ENCODE assay signal across 10 cellular contexts in genomic region chr22:49368976-49369725, GRCh38.
DNase-seq lines count a peak whose midpoint lies in the region; ATAC-seq, FAIRE-seq and TF ChIP-seq lines count a peak whose summit lies in the region.
"Had no signal": no experiment of that assay in that cellular context is flagged by ENCODE, and none has a peak within 500 bp of the region (broad histone marks: within the 10 kb centered on the region; RNA-seq: fewer than 3 reads in every experiment).

No MANE protein-coding gene starts in this region.

- POLR2A ChIA-PET in activated naive CD8-positive, alpha-beta T cell treated with anti-CD3 and anti-CD28 coated beads, Interleukin-2, amount 10 ng/mL, durations not matched to agents 7 days and 5 days (lab: Charles Lee): no interaction called here

- H3K27ac Mint-ChIP-seq in activated naive CD8-positive, alpha-beta T cell treated with anti-CD3 and anti-CD28 coated beads, Interleukin-2, amount 10 ng/mL, durations not matched to agents 7 days and 5 days: no peak overlapping the region
- H3K27ac Mint-ChIP-seq in activated naive CD8-positive, alpha-beta T cell treated with anti-CD3 and anti-CD28 coated beads for 36 hours: no peak overlapping the region
- H3K27ac Mint-ChIP-seq in immature natural killer cell: no peak overlapping the region

- peak; percentile 96 for FAIRE-seq in urothelium cell line (lab: Jason Lieb, UNC)

- H3K4me1 Mint-ChIP-seq in activated naive CD8-positive, alpha-beta T cell treated with anti-CD3 and anti-CD28 coated beads, Interleukin-2, amount 10 ng/mL, durations not matched to agents 7 days and 5 days: no peaks in the 10 kb centered on the region
- H3K4me1 Mint-ChIP-seq in activated naive CD8-positive, alpha-beta T cell treated with anti-CD3 and anti-CD28 coated beads for 36 hours: no peaks in the 10 kb centered on the region
- H3K4me1 Mint-ChIP-seq in immature natural killer cell: peaks cover 0 to 3% of the 10 kb centered on the region in 2 donors

- no peak overlapping the region for H3K27ac ChIP-seq in Peyer's patch

- H3K36me3 ChIP-seq in Peyer's patch: no peaks in the 10 kb centered on the region

- H3K36me3 Mint-ChIP-seq in activated naive CD8-positive, alpha-beta T cell treated with anti-CD3 and anti-CD28 coated beads, Interleukin-2, amount 10 ng/mL, durations not matched to agents 7 days and 5 days: no peaks in the 10 kb centered on the region
- no peaks in the 10 kb centered on the region for H3K36me3 Mint-ChIP-seq in activated naive CD8-positive, alpha-beta T cell treated with anti-CD3 and anti-CD28 coated beads for 36 hours
- H3K36me3 Mint-ChIP-seq in immature natural killer cell: no peaks in the 10 kb centered on the region

- H3K27me3 Mint-ChIP-seq in activated naive CD8-positive, alpha-beta T cell treated with anti-CD3 and anti-CD28 coated beads, Interleukin-2, amount 10 ng/mL, durations not matched to agents 7 days and 5 days: peaks cover 3% of the 10 kb centered on the region
- peaks cover 22% of the 10 kb centered on the region for H3K27me3 Mint-ChIP-seq in activated naive CD8-positive, alpha-beta T cell treated with anti-CD3 and anti-CD28 coated beads for 36 hours
- H3K27me3 Mint-ChIP-seq in immature natural killer cell (ENCODE audit: low read depth in 3 of 3): peaks cover 1 to 3% (median 2%) of the 10 kb centered on the region in 3 donors

- H3K4me3 ChIP-seq in Peyer's patch: no peak overlapping the region

- no peak overlapping the region for H3K4me3 Mint-ChIP-seq in activated naive CD8-positive, alpha-beta T cell treated with anti-CD3 and anti-CD28 coated beads, Interleukin-2, amount 10 ng/mL, durations not matched to agents 7 days and 5 days
- no peak overlapping the region for H3K4me3 Mint-ChIP-seq in activated naive CD8-positive, alpha-beta T cell treated with anti-CD3 and anti-CD28 coated beads for 36 hours
- H3K4me3 Mint-ChIP-seq in immature natural killer cell: peak overlapping the region in 4 of 5 donors; percentile 36 to 64 (median 50)

- H3K4me1 ChIP-seq in Peyer's patch: no peaks in the 10 kb centered on the region

- H3K9me3 Mint-ChIP-seq in activated naive CD8-positive, alpha-beta T cell treated with anti-CD3 and anti-CD28 coated beads, Interleukin-2, amount 10 ng/mL, durations not matched to agents 7 days and 5 days: no peaks in the 10 kb centered on the region
- H3K9me3 Mint-ChIP-seq in activated naive CD8-positive, alpha-beta T cell treated with anti-CD3 and anti-CD28 coated beads for 36 hours: no peaks in the 10 kb centered on the region
- H3K9me3 Mint-ChIP-seq in immature natural killer cell: no peaks in the 10 kb centered on the region

- ATAC-seq in activated naive CD8-positive, alpha-beta T cell treated with anti-CD3 and anti-CD28 coated beads, Interleukin-2, amount 10 ng/mL, durations not matched to agents 7 days and 5 days (ENCODE audit: low read depth): no peak
- ATAC-seq in GM19351 (IDR thresholded peaks at IDR 0.05; ENCODE audit: unreplicated experiment): no peak

- no peaks in the 10 kb centered on the region for H3K9me3 ChIP-seq in Peyer's patch

- no peak for TF ChIP-seq CTCF in Peyer's patch (IDR thresholded peaks at IDR 0.05)

- TF ChIP-seq POLR2A in Peyer's patch (IDR thresholded peaks at IDR 0.05): no peak

- peak; percentile 8 for DNase-seq in activated naive CD8-positive, alpha-beta T cell treated with anti-CD3 and anti-CD28 coated beads, Interleukin-2, amount 10 ng/mL, durations not matched to agents 7 days and 5 days
- no peak for DNase-seq in activated naive CD8-positive, alpha-beta T cell treated with anti-CD3 and anti-CD28 coated beads for 36 hours
- DNase-seq in Peyer's patch (peak in 2 of 3 donors; percentile 9 to 40), immature natural killer cell (peak; percentile 10 to 20 (median 15)), urothelium cell line (ENCODE audit: low spot score) (peak; percentile 73), midbrain (lab: John Stamatoyannopoulos, UW) (no peak)
- no peak for DNase-seq in stimulated activated CD4-positive, alpha-beta T cell treated with anti-CD3 and anti-CD28 coated beads, Interleukin-4, amount 100 ng/mL, for 4 hours
- DNase-seq: stimulated activated CD4-positive, alpha-beta T cell treated with anti-CD3 and anti-CD28 coated beads, Interleukin-12 subunit alpha, Interleukin-12 subunit beta, amount 100 ng/mL, for 4 hours; T-helper 9 cell had no signal

- no peaks in the 10 kb centered on the region for H3K27me3 ChIP-seq in Peyer's patch

Comparison
In these comparisons a context has a peak if more than half of its experiments do, and no peak if none do; other contexts are left out.
1. DNase-seq: peak in activated naive CD8-positive, alpha-beta T cell treated with anti-CD3 and anti-CD28 coated beads, Interleukin-2, amount 10 ng/mL, durations not matched to agents 7 days and 5 days (single experiment), Peyer's patch (2 of 3), immature natural killer cell (3 of 3) and urothelium cell line (single experiment); none in activated naive CD8-positive, alpha-beta T cell treated with anti-CD3 and anti-CD28 coated beads for 36 hours (single experiment), midbrain (single experiment) and stimulated activated CD4-positive, alpha-beta T cell treated with anti-CD3 and anti-CD28 coated beads, Interleukin-4, amount 100 ng/mL, for 4 hours (0 of 2).
2. H3K4me3 Mint-ChIP-seq: peak in immature natural killer cell (4 of 5); none in activated naive CD8-positive, alpha-beta T cell treated with anti-CD3 and anti-CD28 coated beads, Interleukin-2, amount 10 ng/mL, durations not matched to agents 7 days and 5 days (single experiment) and activated naive CD8-positive, alpha-beta T cell treated with anti-CD3 and anti-CD28 coated beads for 36 hours (single experiment).